In genomic region chr6:34176261-34177031, GRCh38 we compare ENCODE assay signal across 12 cellular contexts. TPM values are rescaled to one million over a fixed set of nuclear protein-coding genes. Genes with fewer than 3 reads are reported as not detected.
"Had no signal": no experiment of that assay in that cellular context is flagged by ENCODE, and none has a peak within 500 bp of the region (broad histone marks: within the 10 kb centered on the region; RNA-seq: fewer than 3 reads in every experiment).

No MANE protein-coding gene starts in this region.

- DNase-seq: activated CD4-positive, alpha-beta memory T cell treated with anti-CD3 and anti-CD28 coated beads, Interleukin-2, amount 10 ng/mL, durations not matched to agents 7 days and 5 days; amniotic stem cell; dermis blood vessel endothelial cell; kidney glomerular epithelial cell; retina; T-helper 9 cell; transverse colon had no signal

- H3K9me3 ChIP-seq: transverse colon had no signal

- H3K27ac ChIP-seq: hepatocyte, parathyroid adenoma, transverse colon, VCaP had no signal

- H3K36me3 ChIP-seq: transverse colon had no signal

- H3K4me3 ChIP-seq: hepatocyte, transverse colon had no signal

- H3K4me1 ChIP-seq: parathyroid adenoma, transverse colon had no signal

- H3K27me3 ChIP-seq: hepatocyte, transverse colon had no signal

RNA-seq across cellular contexts. Expression of gene GRM4, which starts 30.6 kb away (rescaled TPM):
- total RNA-seq: activated CD4-positive, alpha-beta memory T cell treated with anti-CD3 and anti-CD28 coated beads, Interleukin-2, amount 10 ng/mL, durations not matched to agents 7 days and 5 days; activated T-helper 2 cell treated with anti-CD3 and anti-CD28 coated beads, Interferon-gamma antibody, Interleukin-2, Interleukin-4, amounts not matched to agents 10 μg/mL and 5 μg/mL and 100 μg/mL, durations not matched to agents 14 hours and 24 hours and 36 hours; dermis blood vessel endothelial cell; neural crest cell; transverse colon had no signal
